In genomic region chr17:78344666-78345065, GRCh38 we compare ENCODE assay signal across 16 cellular contexts. TPM values are rescaled to one million over a fixed set of nuclear protein-coding genes. Genes with fewer than 3 reads are reported as not detected.
DNase-seq lines count a peak whose midpoint lies in the region; ATAC-seq and TF ChIP-seq lines count a peak whose summit lies in the region.
"Had no signal": no experiment of that assay in that cellular context is flagged by ENCODE, and none has a peak within 500 bp of the region (broad histone marks: within the 10 kb centered on the region; RNA-seq: fewer than 3 reads in every experiment).

No MANE protein-coding gene starts in this region.

- no peak for TF ChIP-seq RAD21 in HCT116 (IDR thresholded peaks at IDR 0.05; ENCODE audit: low read depth)

- no peaks in the 10 kb centered on the region for H4K20me1 ChIP-seq in HCT116 (ENCODE audit: insufficient read depth)
- H4K20me1 ChIP-seq in osteoblast (ENCODE audit: insufficient read depth, low read length) = no peaks in the 10 kb centered on the region
- H4K20me1 ChIP-seq in OCI-LY7 (ENCODE audit: insufficient read depth, low read length) = no peaks in the 10 kb centered on the region; the same call in 1 of the 2 replicates

- H3K9me2 ChIP-seq in HCT116 (ENCODE audit: insufficient read depth) = no peaks in the 10 kb centered on the region
- H3K9me2 ChIP-seq in OCI-LY7 (ENCODE audit: insufficient read depth, low read length) = no peaks in the 10 kb centered on the region

- no peaks in the 10 kb centered on the region for H3K9me3 Mint-ChIP-seq in activated CD4-positive, alpha-beta T cell treated with anti-CD3 and anti-CD28 coated beads, Interleukin-2, amount 10 ng/mL, durations not matched to agents 24 days and 14 days
- H3K9me3 Mint-ChIP-seq: stimulated activated naive CD8-positive, alpha-beta T cell treated with anti-CD3 and anti-CD28 coated beads, Interleukin-15, Interleukin-2, amounts not matched to agents 100 ng/mL and 50 ng/mL, for 24 hours had no signal

- RAD21 ChIA-PET in HCT116 (lab: Charles Lee; ENCODE audit: low non-redundant PET in 1 of 2, low total read pairs in 2 of 2, uncharacterized antibody in 2 of 2, unreplicated experiment in 2 of 2) = interaction anchor here in 1 of 2 experiments (1.8 kb wide), 1 partner anchor 16 kb away, joined by 8 read pairs; no protein-coding TSS in a partner anchor

- H3K79me2 ChIP-seq in HCT116 (ENCODE audit: insufficient read depth, low read length) (no peaks in the 10 kb centered on the region), osteoblast (ENCODE audit: insufficient read depth, low read length) (no peaks in the 10 kb centered on the region), OCI-LY7 (ENCODE audit: insufficient read depth, low read depth, low read length) (no peaks in the 10 kb centered on the region)

- H3K4me3 ChIP-seq in HCT116 (replicated peaks in 1 of 2; ENCODE audit: low read depth in 1 of 2, low read length in 2 of 2) = no peak overlapping the region
- no peak overlapping the region for H3K4me3 ChIP-seq in choroid plexus epithelial cell (ENCODE audit: low read depth, low read length)
- H3K4me3 ChIP-seq in osteoblast (ENCODE audit: insufficient read depth, low read length) = no peak overlapping the region
- no peak overlapping the region for H3K4me3 ChIP-seq in suprapubic skin
- no peak overlapping the region for H3K4me3 ChIP-seq in OCI-LY7 (ENCODE audit: low read depth, low read length, poor library complexity, severe bottlenecking)
- H3K4me3 ChIP-seq: breast epithelium, K562 had no signal

- H2AFZ ChIP-seq in HCT116 (ENCODE audit: low read depth, low read length, poor library complexity, severe bottlenecking) = no peak overlapping the region
- no peak overlapping the region for H2AFZ ChIP-seq in osteoblast (ENCODE audit: low read length)
- H2AFZ ChIP-seq in OCI-LY7 (ENCODE audit: low read length) = no peak overlapping the region

- H3K27ac ChIP-seq in HCT116 (ENCODE audit: low read depth, low read length) (peak overlapping the region; percentile 98; the same call in 1 of the 2 replicates), osteoblast (ENCODE audit: low read depth, low read length) (no peak overlapping the region), suprapubic skin (no peak overlapping the region), OCI-LY7 (ENCODE audit: low read depth, low read length, poor library complexity, severe bottlenecking) (no peak overlapping the region)

- H3K27me3 ChIP-seq in HCT116 (ENCODE audit: insufficient read depth, low read length) (no peaks in the 10 kb centered on the region), osteoblast (ENCODE audit: insufficient read depth, low read length) (no peaks in the 10 kb centered on the region), suprapubic skin (no peaks in the 10 kb centered on the region)
- H3K27me3 ChIP-seq: breast epithelium had no signal

- peak overlapping the region; percentile 4 for H3K4me3 Mint-ChIP-seq in activated CD4-positive, alpha-beta T cell treated with anti-CD3 and anti-CD28 coated beads, Interleukin-2, amount 10 ng/mL, durations not matched to agents 24 days and 14 days
- H3K4me3 Mint-ChIP-seq: stimulated activated naive CD8-positive, alpha-beta T cell treated with anti-CD3 and anti-CD28 coated beads, Interleukin-15, Interleukin-2, amounts not matched to agents 100 ng/mL and 50 ng/mL, for 24 hours had no signal

- H3K36me3 Mint-ChIP-seq in activated CD4-positive, alpha-beta T cell treated with anti-CD3 and anti-CD28 coated beads, Interleukin-2, amount 10 ng/mL, durations not matched to agents 24 days and 14 days (ENCODE audit: low read depth) = no peaks in the 10 kb centered on the region
- H3K36me3 Mint-ChIP-seq: activated CD8-positive, alpha-beta memory T cell treated with anti-CD3 and anti-CD28 coated beads, Interleukin-2, amount 10 ng/mL, durations not matched to agents 7 days and 5 days had no signal

- BruUV-seq in HCT116 (replicated peaks; lab: Mats Ljungman, UMichigan) (no TSS peak), OCI-LY7 (replicated peaks; lab: Mats Ljungman, UMichigan) (no TSS peak)

- CTCF ChIA-PET in HCT116 (lab: Charles Lee) = interaction anchor here (1.4 to 2.4 kb wide), 4 partner anchors 16 to 31 kb away, joined by 4 to 13 read pairs (median 8); partner anchors contain the start of gene SOCS3
- CTCF ChIA-PET in OCI-LY7 (lab: Charles Lee; ENCODE audit: unreplicated experiment) = no interaction called here

- no peaks in the 10 kb centered on the region for H3K9me3 ChIP-seq in HCT116 (ENCODE audit: control insufficient read depth in 1 of 2, insufficient read depth in 1 of 2, low read depth in 1 of 2, low read length in 2 of 2)
- no peaks in the 10 kb centered on the region for H3K9me3 ChIP-seq in osteoblast (ENCODE audit: low read depth, low read length)
- H3K9me3 ChIP-seq in suprapubic skin = no peaks in the 10 kb centered on the region
- no peaks in the 10 kb centered on the region for H3K9me3 ChIP-seq in OCI-LY7 (ENCODE audit: low read length)
- H3K9me3 ChIP-seq: breast epithelium had no signal

- 0 out of 2 replicates have a peak overlapping the region, but pooled peaks have one; percentile 5 for H3K9ac ChIP-seq in HCT116 (ENCODE audit: low read length)

- intact Hi-C loops in activated CD4-positive, alpha-beta T cell treated with anti-CD3 and anti-CD28 coated beads, Interleukin-2, amount 10 ng/mL, durations not matched to agents 24 days and 14 days (cut with micrococcal nuclease) = no loop called here
- intact Hi-C loops in HCT116 (cut with micrococcal nuclease) = no loop called here
- intact Hi-C loops in OCI-LY7 (cut with micrococcal nuclease; ENCODE audit: unreplicated experiment) = loop anchor here (5.0 kb wide), 1 partner anchor 92 kb away; no protein-coding TSS in a partner anchor

- H3K4me1 ChIP-seq in HCT116 (ENCODE audit: control insufficient read depth in 1 of 2, insufficient read depth in 2 of 2, low read length in 2 of 2) (peaks cover 40 to 79% of the 10 kb centered on the region in 2 experiments), osteoblast (ENCODE audit: insufficient read depth, low read length) (peaks cover 26% of the 10 kb centered on the region), suprapubic skin (peaks cover 74% of the 10 kb centered on the region), OCI-LY7 (ENCODE audit: insufficient read depth, low read length, poor library complexity, severe bottlenecking) (peaks cover 19% of the 10 kb centered on the region)

- H3K27me3 Mint-ChIP-seq in activated CD4-positive, alpha-beta T cell treated with anti-CD3 and anti-CD28 coated beads, Interleukin-2, amount 10 ng/mL, durations not matched to agents 24 days and 14 days = peaks cover 6% of the 10 kb centered on the region
- H3K27me3 Mint-ChIP-seq: stimulated activated naive CD8-positive, alpha-beta T cell treated with anti-CD3 and anti-CD28 coated beads, Interleukin-15, Interleukin-2, amounts not matched to agents 100 ng/mL and 50 ng/mL, for 24 hours had no signal

- H3K36me3 ChIP-seq in HCT116 (ENCODE audit: control insufficient read depth in 1 of 2, insufficient read depth in 2 of 2, low read length in 2 of 2) (no peaks in the 10 kb centered on the region), osteoblast (ENCODE audit: insufficient read depth, low read length) (no peaks in the 10 kb centered on the region), suprapubic skin (no peaks in the 10 kb centered on the region), OCI-LY7 (ENCODE audit: insufficient read depth, low read length) (no peaks in the 10 kb centered on the region)
- H3K36me3 ChIP-seq: breast epithelium had no signal

- TF ChIP-seq POLR2A in HCT116 (IDR thresholded peaks at IDR 0.05; ENCODE audit: borderline replicate concordance, extremely low read depth, insufficient read depth, insufficient read length) (no peak), suprapubic skin (IDR thresholded peaks at IDR 0.05) (no peak)

- POLR2A ChIA-PET in HCT116 (lab: Charles Lee) = interaction anchor here (0.6 to 1.3 kb wide), 3 partner anchors 9 to 202 kb away, joined by 3 to 4 read pairs (median 3); no protein-coding TSS in a partner anchor
- POLR2A ChIA-PET in OCI-LY7 (lab: Charles Lee) = interaction anchor here (0.8 kb wide), 1 partner anchor 20 kb away, joined by 3 read pairs; no protein-coding TSS in a partner anchor

- H3K27ac Mint-ChIP-seq in activated CD4-positive, alpha-beta T cell treated with anti-CD3 and anti-CD28 coated beads, Interleukin-2, amount 10 ng/mL, durations not matched to agents 24 days and 14 days = no peak overlapping the region
- H3K27ac Mint-ChIP-seq: stimulated activated naive CD8-positive, alpha-beta T cell treated with anti-CD3 and anti-CD28 coated beads, Interleukin-15, Interleukin-2, amounts not matched to agents 100 ng/mL and 50 ng/mL, for 24 hours had no signal

- TF ChIP-seq CTCF in HCT116 (IDR thresholded peaks at IDR 0.05 in 2 of 3, conservative IDR thresholded peaks at IDR 0.05 in 1 of 3; ENCODE audit: borderline replicate concordance in 1 of 3, insufficient read depth in 1 of 3, low read depth in 2 of 3, low read length in 2 of 3) (no peak), choroid plexus epithelial cell (conservative IDR thresholded peaks at IDR 0.05; ENCODE audit: low read depth, low read length) (no peak), osteoblast (IDR thresholded peaks at IDR 0.05; ENCODE audit: extremely low read depth, low read depth, low read length) (no peak), suprapubic skin (IDR thresholded peaks at IDR 0.05) (no peak), OCI-LY7 (conservative IDR thresholded peaks at IDR 0.05; ENCODE audit: low read length) (no peak)

- no peak for TF ChIP-seq EP300 in suprapubic skin (IDR thresholded peaks at IDR 0.05)

- peak; percentile 58 for DNase-seq in activated CD4-positive, alpha-beta T cell treated with anti-CD3 and anti-CD28 coated beads, Interleukin-2, amount 10 ng/mL, durations not matched to agents 24 days and 14 days
- no peak for DNase-seq in activated CD4-positive, alpha-beta T cell treated with anti-CD3 and anti-CD28 coated beads for 1 hour
- DNase-seq in HCT116 (ENCODE audit: low read depth, low spot score) (no peak), choroid plexus epithelial cell (ENCODE audit: low read depth) (peak; percentile 33), osteoblast (ENCODE audit: insufficient read length, low spot score, missing footprints) (peak; percentile 35), suprapubic skin (ENCODE audit: low spot score in 2 of 2) (no peak), OCI-LY7 (ENCODE audit: low spot score) (no peak)
- DNase-seq: activated CD8-positive, alpha-beta memory T cell treated with anti-CD3 and anti-CD28 coated beads, Interleukin-2, amount 10 ng/mL, durations not matched to agents 7 days and 5 days; activated naive CD4-positive, alpha-beta T cell treated with Interleukin-2 at 50 U/mL for 16 hours; effector CD8-positive, alpha-beta T cell; NCI-H774 had no signal

- WGBS in suprapubic skin = 76% methylated on average over 7 of the region's 10 CpGs

- ATAC-seq in HCT116 = no peak
- no peak for ATAC-seq in HG03095 (IDR thresholded peaks at IDR 0.05; ENCODE audit: unreplicated experiment)
- ATAC-seq: K562, left lobe of liver had no signal

- peaks cover 58% of the 10 kb centered on the region for H3K4me1 Mint-ChIP-seq in activated CD4-positive, alpha-beta T cell treated with anti-CD3 and anti-CD28 coated beads, Interleukin-2, amount 10 ng/mL, durations not matched to agents 24 days and 14 days

- peak overlapping the region; percentile 94 for H3K4me2 ChIP-seq in HCT116 (ENCODE audit: low read length)
- no peak overlapping the region for H3K4me2 ChIP-seq in osteoblast (ENCODE audit: insufficient read depth, low read length)
- H3K4me2 ChIP-seq in OCI-LY7 (ENCODE audit: low read length) = no peak overlapping the region

RNA-seq across cellular contexts. Expression of gene SOCS3, which starts 15.2 kb away (rescaled TPM):
- 78.3 and 81.5 TPM in 2 replicates for total RNA-seq in activated CD4-positive, alpha-beta T cell treated with anti-CD3 and anti-CD28 coated beads, Interleukin-2, amount 10 ng/mL, durations not matched to agents 24 days and 14 days
- total RNA-seq in HCT116 (2021; ENCODE audit: unreplicated experiment) = 26.7 TPM
- 23.7 and 28.3 TPM in 2 replicates for polyA plus RNA-seq in HCT116 (2012)
- total RNA-seq in osteoblast = 78.1 and 95.2 TPM in 2 replicates
- 100 to 1,000 TPM in 1 of 4 donors, 10 to 100 TPM in 3; 33.2 to 264 (median 60.9) TPM for total RNA-seq in suprapubic skin
- not detected in 2 replicates for total RNA-seq in OCI-LY7 (2014; rRNA removed; shearing (Covaris generic))
- total RNA-seq in OCI-LY7 (2022) = not detected in 2 replicates

RNA-seq across cellular contexts. Expression of gene PGS1, which starts 33.8 kb away (rescaled TPM):
- 65.6 and 67.8 TPM in 2 replicates for total RNA-seq in activated CD4-positive, alpha-beta T cell treated with anti-CD3 and anti-CD28 coated beads, Interleukin-2, amount 10 ng/mL, durations not matched to agents 24 days and 14 days
- total RNA-seq in HCT116 (2021; ENCODE audit: unreplicated experiment) = 44.4 TPM
- polyA plus RNA-seq in HCT116 (2012) = 27.4 and 29.1 TPM in 2 replicates
- total RNA-seq in osteoblast = 34.4 and 39.5 TPM in 2 replicates
- 10 to 100 TPM; 23.9 to 51.7 (median 34.2) TPM for total RNA-seq in suprapubic skin
- 59.6 and 67.3 TPM in 2 replicates for total RNA-seq in OCI-LY7 (2014; rRNA removed; shearing (Covaris generic))
- 61.3 and 68.2 TPM in 2 replicates for total RNA-seq in OCI-LY7 (2022)

Comparison
In these comparisons a context has a peak if more than half of its experiments do, and no peak if none do; other contexts are left out.
1. DNase-seq: peak in activated CD4-positive, alpha-beta T cell treated with anti-CD3 and anti-CD28 coated beads, Interleukin-2, amount 10 ng/mL, durations not matched to agents 24 days and 14 days (single experiment), choroid plexus epithelial cell (single experiment) and osteoblast (single experiment); none in activated CD4-positive, alpha-beta T cell treated with anti-CD3 and anti-CD28 coated beads for 1 hour (single experiment), HCT116 (single experiment), suprapubic skin (0 of 2) and OCI-LY7 (single experiment).
2. RNA of gene SOCS3, which starts 15.2 kb away (total RNA-seq): 78.1 to 95.2 TPM in osteoblast, 33.2 to 264 TPM in suprapubic skin, 78.3 to 81.5 TPM in activated CD4-positive, alpha-beta T cell treated with anti-CD3 and anti-CD28 coated beads, Interleukin-2, amount 10 ng/mL, durations not matched to agents 24 days and 14 days and 26.7 TPM in HCT116 (single experiment); not detected in OCI-LY7; every median in the first group is over 10 times any median in the second.